ENCODE assay signal across 9 cellular contexts in genomic region chr17:10521949-10522348, GRCh38. TPM values are rescaled to one million over a fixed set of nuclear protein-coding genes. Genes with fewer than 3 reads are reported as not detected.
"Had no signal": no experiment of that assay in that cellular context is flagged by ENCODE, and none has a peak within 500 bp of the region (broad histone marks: within the 10 kb centered on the region; RNA-seq: fewer than 3 reads in every experiment).

No MANE protein-coding gene starts in this region.

- H3K27ac ChIP-seq: HL-60 had no signal

- DNase-seq: IMR-90, KBM-7, KG1 had no signal

- H3K4me3 ChIP-seq: K562 had no signal

RNA-seq across cellular contexts. Expression of gene MYH1, which starts 3.6 kb away (rescaled TPM):
- total RNA-seq: HepG2, HT-29, HT1080, IMR-90, K562 had no signal
- polyA plus RNA-seq: IgD-negative memory B cell, IMR-90, K562 had no signal

RNA-seq across cellular contexts. Expression of gene MYH2, which starts 27.5 kb away (rescaled TPM):
- total RNA-seq: HepG2, HT-29, HT1080, IMR-90, K562 had no signal
- polyA plus RNA-seq: HepG2, IgD-negative memory B cell, IMR-90, K562 had no signal

RNA-seq across cellular contexts. Expression of gene MYH4, which starts 52.6 kb away (rescaled TPM):
- total RNA-seq: HT-29, HT1080, IMR-90, K562 had no signal
- polyA plus RNA-seq: IgD-negative memory B cell, IMR-90, K562 had no signal
